ENCODE assay signal across 10 cellular contexts in the genomic region with DNA sequence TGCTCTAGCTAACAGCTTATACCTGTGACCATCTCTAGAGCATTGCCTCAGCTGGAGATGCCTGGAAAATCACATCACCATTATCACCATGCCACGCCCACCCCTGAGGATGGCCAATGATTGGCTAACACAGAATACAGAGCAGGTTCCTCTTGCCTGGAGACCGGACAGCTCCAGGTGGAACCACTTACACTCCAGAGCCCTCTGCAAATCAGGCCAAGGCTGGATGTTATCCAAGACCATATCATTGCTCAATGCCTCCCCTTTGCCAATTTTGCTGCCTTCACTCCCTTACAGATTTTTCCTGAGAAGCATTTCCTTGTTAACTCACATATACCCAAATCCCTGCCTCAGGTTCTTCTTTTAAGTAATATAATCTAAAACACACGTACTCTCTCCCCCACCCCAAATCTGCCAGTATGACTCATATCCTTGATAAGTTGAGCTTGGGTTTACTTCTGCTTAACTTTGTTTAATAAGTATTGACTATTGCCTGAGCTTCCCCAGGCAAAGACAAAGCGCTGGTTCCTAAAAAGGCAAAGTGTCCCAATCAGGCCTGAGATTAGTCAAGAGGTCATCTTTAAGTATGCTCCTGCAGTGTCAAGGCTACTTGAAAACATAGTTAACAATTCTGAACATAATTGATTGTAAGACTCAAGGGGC.
DNase-seq lines count a peak whose midpoint lies in the region; ATAC-seq and TF ChIP-seq lines count a peak whose summit lies in the region.
"Had no signal": no experiment of that assay in that cellular context is flagged by ENCODE, and none has a peak within 500 bp of the region (broad histone marks: within the 10 kb centered on the region; RNA-seq: fewer than 3 reads in every experiment).

No MANE protein-coding gene starts in this region.

- H3K27ac Mint-ChIP-seq in nephron progenitor cell, result no peak overlapping the region
- no peak overlapping the region for H3K27ac Mint-ChIP-seq in activated CD4-positive, alpha-beta memory T cell treated with anti-CD3 and anti-CD28 coated beads, Interleukin-2, amount 10 ng/mL, durations not matched to agents 7 days and 5 days

- no peak for ATAC-seq in activated T-cell treated with anti-CD3 and anti-CD28 coated beads, Interleukin-2, amount 50 U/mL, for 4 hours
- no peak for ATAC-seq in GM19324 (IDR thresholded peaks at IDR 0.05; ENCODE audit: low FRiP score, unreplicated experiment)
- ATAC-seq in GM18858 (IDR thresholded peaks at IDR 0.05; ENCODE audit: unreplicated experiment), result no peak

- no peaks in the 10 kb centered on the region for H3K4me1 Mint-ChIP-seq in nephron progenitor cell
- no peaks in the 10 kb centered on the region for H3K4me1 Mint-ChIP-seq in activated T-cell treated with anti-CD3 and anti-CD28 coated beads, Interleukin-2, amount 50 U/mL, for 4 hours (ENCODE audit: low read depth)
- H3K4me1 Mint-ChIP-seq in activated CD4-positive, alpha-beta memory T cell treated with anti-CD3 and anti-CD28 coated beads, Interleukin-2, amount 10 ng/mL, durations not matched to agents 7 days and 5 days, result no peaks in the 10 kb centered on the region

- H3K27me3 Mint-ChIP-seq in nephron progenitor cell (ENCODE audit: low read depth, poor library complexity), result no peaks in the 10 kb centered on the region
- H3K27me3 Mint-ChIP-seq in activated T-cell treated with anti-CD3 and anti-CD28 coated beads, Interleukin-2, amount 50 U/mL, for 4 hours (ENCODE audit: low read depth), result no peaks in the 10 kb centered on the region
- H3K27me3 Mint-ChIP-seq in activated CD4-positive, alpha-beta memory T cell treated with anti-CD3 and anti-CD28 coated beads, Interleukin-2, amount 10 ng/mL, durations not matched to agents 7 days and 5 days, result peaks cover 2% of the 10 kb centered on the region

- TF ChIP-seq CTCF in nephron progenitor cell (IDR thresholded peaks at IDR 0.05), result no peak

- POLR2A ChIA-PET in activated CD4-positive, alpha-beta memory T cell treated with anti-CD3 and anti-CD28 coated beads, Interleukin-2, amount 10 ng/mL, durations not matched to agents 7 days and 5 days (lab: Charles Lee), result no interaction called here

- H3K36me3 Mint-ChIP-seq in nephron progenitor cell (ENCODE audit: low read depth), result no peaks in the 10 kb centered on the region
- H3K36me3 Mint-ChIP-seq in activated T-cell treated with anti-CD3 and anti-CD28 coated beads, Interleukin-2, amount 50 U/mL, for 4 hours (ENCODE audit: insufficient read depth), result no peaks in the 10 kb centered on the region
- no peaks in the 10 kb centered on the region for H3K36me3 Mint-ChIP-seq in activated CD4-positive, alpha-beta memory T cell treated with anti-CD3 and anti-CD28 coated beads, Interleukin-2, amount 10 ng/mL, durations not matched to agents 7 days and 5 days (ENCODE audit: low read depth)

- no peaks in the 10 kb centered on the region for H3K9me3 Mint-ChIP-seq in nephron progenitor cell
- H3K9me3 Mint-ChIP-seq in activated T-cell treated with anti-CD3 and anti-CD28 coated beads, Interleukin-2, amount 50 U/mL, for 4 hours, result no peaks in the 10 kb centered on the region
- H3K9me3 Mint-ChIP-seq in activated CD4-positive, alpha-beta memory T cell treated with anti-CD3 and anti-CD28 coated beads, Interleukin-2, amount 10 ng/mL, durations not matched to agents 7 days and 5 days, result no peaks in the 10 kb centered on the region

- CTCF ChIA-PET in activated CD4-positive, alpha-beta memory T cell treated with anti-CD3 and anti-CD28 coated beads, Interleukin-2, amount 10 ng/mL, durations not matched to agents 7 days and 5 days (lab: Charles Lee), result no interaction called here

- H3K4me3 Mint-ChIP-seq in nephron progenitor cell, result no peak overlapping the region
- no peak overlapping the region for H3K4me3 Mint-ChIP-seq in activated T-cell treated with anti-CD3 and anti-CD28 coated beads, Interleukin-2, amount 50 U/mL, for 4 hours
- no peak overlapping the region for H3K4me3 Mint-ChIP-seq in activated CD4-positive, alpha-beta memory T cell treated with anti-CD3 and anti-CD28 coated beads, Interleukin-2, amount 10 ng/mL, durations not matched to agents 7 days and 5 days

- DNase-seq in ELF-1 (ENCODE audit: low read depth, low spot score), result peak; percentile 71
- peak; percentile 86 for DNase-seq in MV-4-11 (lab: John Stamatoyannopoulos, UW)
- DNase-seq in dedifferentiated amniotic fluid mesenchymal stem cell (ENCODE audit: extremely low spot score), result peak; percentile 48
- peak; percentile 4 for DNase-seq in nephron progenitor cell
- no peak for DNase-seq in activated T-cell treated with anti-CD3 and anti-CD28 coated beads, Interleukin-2, amount 50 U/mL, for 4 hours
- DNase-seq in activated CD4-positive, alpha-beta memory T cell treated with anti-CD3 and anti-CD28 coated beads, Interleukin-2, amount 10 ng/mL, durations not matched to agents 7 days and 5 days, result no peak
- DNase-seq: activated T-cell treated with anti-CD3 and anti-CD28 coated beads, Interleukin-2, amount 50 U/mL, for 48 hours; spleen had no signal

Comparison
In these comparisons a context has a peak if more than half of its experiments do, and no peak if none do; other contexts are left out.
1. DNase-seq: peak in ELF-1 (single experiment), MV-4-11 (single experiment), dedifferentiated amniotic fluid mesenchymal stem cell (single experiment) and nephron progenitor cell (single experiment); none in activated T-cell treated with anti-CD3 and anti-CD28 coated beads, Interleukin-2, amount 50 U/mL, for 4 hours (single experiment) and activated CD4-positive, alpha-beta memory T cell treated with anti-CD3 and anti-CD28 coated beads, Interleukin-2, amount 10 ng/mL, durations not matched to agents 7 days and 5 days (single experiment).